In the genomic region with DNA sequence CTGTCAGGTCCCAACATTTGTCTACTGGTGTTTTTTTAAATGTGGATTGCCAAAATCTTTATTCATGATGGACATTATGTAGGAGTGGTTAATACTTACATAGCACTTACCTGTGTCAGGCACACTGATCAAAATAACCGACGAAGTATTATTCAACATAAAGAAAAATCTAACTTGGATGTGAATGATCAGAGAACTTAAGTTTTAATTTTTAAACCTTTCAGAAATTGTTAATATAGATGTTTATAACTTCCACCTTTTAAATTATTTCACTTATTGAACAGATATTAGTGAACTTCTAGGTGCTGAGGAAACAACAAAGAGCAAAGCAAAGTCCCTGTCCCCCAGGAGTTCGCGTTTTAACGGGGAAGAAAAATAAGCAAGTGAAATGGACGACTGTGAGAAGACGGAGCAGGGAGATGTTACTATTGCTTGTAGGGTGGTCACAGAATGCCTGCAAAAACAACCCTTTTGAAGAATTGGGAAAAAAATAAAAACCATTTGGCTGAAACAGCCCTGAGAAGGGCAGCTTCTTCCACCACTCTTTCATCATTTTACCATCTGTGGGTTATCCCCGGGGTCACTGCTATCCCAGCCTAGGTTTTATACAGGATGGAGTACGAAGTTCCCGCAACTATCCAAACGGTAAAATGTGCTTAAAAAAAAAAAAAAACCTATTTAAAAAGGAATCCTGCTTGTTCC, we compare ENCODE assay signal across 8 cellular contexts. TPM values are rescaled to one million over a fixed set of nuclear protein-coding genes. Genes with fewer than 3 reads are reported as not detected.
DNase-seq lines count a peak whose midpoint lies in the region; ATAC-seq, FAIRE-seq and TF ChIP-seq lines count a peak whose summit lies in the region.

No MANE protein-coding gene starts in this region.

- H3K36me3 Mint-ChIP-seq in CD4-positive, CD25-positive, alpha-beta regulatory T cell: no peaks in the 10 kb centered on the region

- no peak for FAIRE-seq in kidney (lab: Jason Lieb, UNC)

- TF ChIP-seq CTCF in kidney (IDR thresholded peaks at IDR 0.05; ENCODE audit: borderline replicate concordance, extremely low read depth, insufficient read depth) (no peak), thoracic aorta (IDR thresholded peaks at IDR 0.05) (no peak)

- H3K36me3 ChIP-seq in CD4-positive, CD25-positive, alpha-beta regulatory T cell (ENCODE audit: control insufficient read depth, insufficient read depth, low read length): no peaks in the 10 kb centered on the region
- H3K36me3 ChIP-seq in kidney (ENCODE audit: control insufficient read depth in 1 of 2, insufficient read depth in 2 of 2, low read length in 2 of 2) (no peaks in the 10 kb centered on the region), thoracic aorta (no peaks in the 10 kb centered on the region)

- H3K27me3 Mint-ChIP-seq in CD4-positive, CD25-positive, alpha-beta regulatory T cell: no peaks in the 10 kb centered on the region

- peaks cover 25% of the 10 kb centered on the region for H3K4me1 ChIP-seq in CD4-positive, CD25-positive, alpha-beta regulatory T cell (ENCODE audit: control insufficient read depth, insufficient read depth, low read length, poor library complexity, severe bottlenecking)
- H3K4me1 ChIP-seq in kidney (ENCODE audit: control insufficient read depth in 1 of 2, insufficient read depth in 1 of 2, low read depth in 1 of 2, low read length in 2 of 2) (peaks cover 5 to 9% of the 10 kb centered on the region in 2 donors), thoracic aorta (ENCODE audit: control insufficient read depth in 1 of 2, low read depth in 2 of 2) (peaks cover 6 to 19% of the 10 kb centered on the region in 2 donors)

- peaks cover 7 to 44% (median 35%) of the 10 kb centered on the region in 4 donors for H3K4me1 Mint-ChIP-seq in CD4-positive, CD25-positive, alpha-beta regulatory T cell

- no peak for ATAC-seq in CD4-positive, CD25-positive, alpha-beta regulatory T cell (ENCODE audit: low read depth in 2 of 2)
- ATAC-seq in HG02938 (IDR thresholded peaks at IDR 0.05; ENCODE audit: unreplicated experiment) (peak; percentile 9), thoracic aorta (ENCODE audit: insufficient number of reproducible peaks, low FRiP score, low read depth) (peak; percentile 17)

- H3K27ac ChIP-seq in CD4-positive, CD25-positive, alpha-beta regulatory T cell (ENCODE audit: insufficient read depth, low read length, poor library complexity, severe bottlenecking): peak overlapping the region; percentile 69
- H3K27ac ChIP-seq in kidney (ENCODE audit: low read depth in 2 of 2, low read length in 2 of 2) (peak overlapping the region; percentile 65 to 67), thoracic aorta (peak overlapping the region; percentile 72 to 75)

- H3K9ac ChIP-seq in kidney (ENCODE audit: low read length in 2 of 2): peak overlapping the region; percentile 65 to 95

- peak overlapping the region; percentile 67 to 94 (median 88) for H3K4me3 Mint-ChIP-seq in CD4-positive, CD25-positive, alpha-beta regulatory T cell

- intact Hi-C loops in kidney (cut with DNase I): no loop called here

- no peaks in the 10 kb centered on the region for H3K9me3 Mint-ChIP-seq in CD4-positive, CD25-positive, alpha-beta regulatory T cell

- peak overlapping the region; percentile 86 to 95 (median 93) for H3K27ac Mint-ChIP-seq in CD4-positive, CD25-positive, alpha-beta regulatory T cell

- peak overlapping the region; percentile 77 for H3K4me3 ChIP-seq in CD4-positive, CD25-positive, alpha-beta regulatory T cell (ENCODE audit: low read depth, low read length)
- H3K4me3 ChIP-seq in kidney (ENCODE audit: low read length in 2 of 2) (peak overlapping the region; percentile 78 to 86), thoracic aorta (peak overlapping the region; percentile 100)

- no peaks in the 10 kb centered on the region for H3K27me3 ChIP-seq in CD4-positive, CD25-positive, alpha-beta regulatory T cell (ENCODE audit: control insufficient read depth, insufficient read depth, low read length)
- no peaks in the 10 kb centered on the region for H3K27me3 ChIP-seq in thoracic aorta (replicated peaks; ENCODE audit: insufficient read depth)

- no peak for DNase-seq in CD4-positive, CD25-positive, alpha-beta regulatory T cell
- DNase-seq in amniotic epithelial cell (ENCODE audit: low read depth) (peak; percentile 38), kidney (no peak), thoracic aorta (ENCODE audit: low spot score) (no peak), NCI-H1694 treated with DMSO at 0.1 percent for 48 hours (lab: John Stamatoyannopoulos, UW) (no peak), UCSD-AML1 (lab: John Stamatoyannopoulos, UW; ENCODE audit: unreplicated experiment) (no peak), kidney tubule cell (ENCODE audit: low spot score) (no peak)

- no peaks in the 10 kb centered on the region for H3K9me3 ChIP-seq in CD4-positive, CD25-positive, alpha-beta regulatory T cell (ENCODE audit: control insufficient read depth in 2 of 2, low read length in 2 of 2)
- H3K9me3 ChIP-seq in kidney (ENCODE audit: control insufficient read depth in 1 of 2, low read length in 2 of 2) (no peaks in the 10 kb centered on the region), thoracic aorta (no peaks in the 10 kb centered on the region)

RNA-seq across cellular contexts. Expression of gene APH1B, which starts 0.9 kb away (rescaled TPM):
- total RNA-seq in CD4-positive, CD25-positive, alpha-beta regulatory T cell: 19.0 TPM
- polyA plus RNA-seq in CD4-positive, CD25-positive, alpha-beta regulatory T cell: 10 to 100 TPM in 2 of 4 donors, 1 to 10 TPM in 2; 9.1 to 16.2 (median 11.6) TPM
- 22.4 TPM for total RNA-seq in kidney
- 12.3 TPM for polyA plus RNA-seq in kidney (ENCODE audit: insufficient read depth, low read depth, low replicate concordance)
- total RNA-seq in thoracic aorta: 10 to 100 TPM; 16.2 to 22.2 TPM

Comparison
In these comparisons a context has a peak if more than half of its experiments do, and no peak if none do; other contexts are left out.
1. ATAC-seq: peak in HG02938 (single experiment) and thoracic aorta (single experiment); none in CD4-positive, CD25-positive, alpha-beta regulatory T cell (0 of 2).
2. Peak in every context shown above with its lines, with median percentiles within 50 percentile points of each other: H3K27ac ChIP-seq and H3K4me3 ChIP-seq.